32 cellular contexts compared by ENCODE assay signal in genomic region chr13:87172166-87172825, GRCh38.
A peak's percentile ranks its signal among the peaks of the same experiment; 100 is the strongest.
DNase-seq lines count a peak whose midpoint lies in the region; ATAC-seq and TF ChIP-seq lines count a peak whose summit lies in the region.
"Had no signal": no experiment of that assay in that cellular context is flagged by ENCODE, and none has a peak within 500 bp of the region (broad histone marks: within the 10 kb centered on the region; RNA-seq: fewer than 3 reads in every experiment).

No MANE protein-coding gene starts in this region.

- H3K9me3 Mint-ChIP-seq in stimulated activated effector memory CD8-positive, alpha-beta T cell treated with anti-CD3 and anti-CD28 coated beads, Interleukin-12 subunit alpha, Interleukin-12 subunit beta, amount 100 ng/mL, for 72 hours: peaks cover 2% of the 10 kb centered on the region
- peaks cover 3% of the 10 kb centered on the region for H3K9me3 Mint-ChIP-seq in activated CD4-positive, alpha-beta T cell treated with anti-CD3 and anti-CD28 coated beads, Interleukin-2, amount 10 ng/mL, durations not matched to agents 24 days and 14 days

- H3K9me3 ChIP-seq in WERI-Rb-1 (ENCODE audit: severe bottlenecking): no peaks in the 10 kb centered on the region
- H3K9me3 ChIP-seq: breast epithelium, SJSA1 had no signal

- H3K27me3 ChIP-seq in WERI-Rb-1 (ENCODE audit: insufficient read depth, low read depth, severe bottlenecking): no peaks in the 10 kb centered on the region
- H3K27me3 ChIP-seq: breast epithelium, SJSA1 had no signal

- H3K36me3 ChIP-seq in WERI-Rb-1: no peaks in the 10 kb centered on the region
- H3K36me3 ChIP-seq: breast epithelium, left ventricle myocardium inferior, SJSA1 had no signal

- H3K36me3 Mint-ChIP-seq in stimulated activated effector memory CD8-positive, alpha-beta T cell treated with anti-CD3 and anti-CD28 coated beads, Interleukin-12 subunit alpha, Interleukin-12 subunit beta, amount 100 ng/mL, for 72 hours: no peaks in the 10 kb centered on the region
- H3K36me3 Mint-ChIP-seq in activated CD4-positive, alpha-beta T cell treated with anti-CD3 and anti-CD28 coated beads, Interleukin-2, amount 10 ng/mL, durations not matched to agents 24 days and 14 days (ENCODE audit: low read depth): no peaks in the 10 kb centered on the region
- H3K36me3 Mint-ChIP-seq: activated CD4-positive, alpha-beta memory T cell treated with anti-CD3 and anti-CD28 coated beads for 36 hours; activated naive CD4-positive, alpha-beta T cell treated with anti-CD3 and anti-CD28 coated beads, Interleukin-2, amount 10 ng/mL, durations not matched to agents 7 days and 5 days; natural killer cell had no signal

- no peak for ATAC-seq in HG03354 (IDR thresholded peaks at IDR 0.05; ENCODE audit: poor library complexity, severe bottlenecking, unreplicated experiment)
- ATAC-seq in stimulated activated effector memory CD8-positive, alpha-beta T cell treated with anti-CD3 and anti-CD28 coated beads, Interleukin-12 subunit alpha, Interleukin-12 subunit beta, amount 100 ng/mL, for 72 hours: no peak
- ATAC-seq: effector memory CD8-positive, alpha-beta T cell; esophagus mucosa; GM12878; natural killer cell; right cardiac atrium had no signal

- intact Hi-C loops in activated CD4-positive, alpha-beta T cell treated with anti-CD3 and anti-CD28 coated beads, Interleukin-2, amount 10 ng/mL, durations not matched to agents 24 days and 14 days (cut with micrococcal nuclease): no loop called here

- DNase-seq in H4 (ENCODE audit: low spot score) (peak; percentile 21), WERI-Rb-1 (peak; percentile 74), islet precursor cell (peak; percentile 76), retinal pigment epithelial cell (ENCODE audit: low read depth) (peak; percentile 5), NK-92 (lab: John Stamatoyannopoulos, UW; ENCODE audit: unreplicated experiment) (no peak)
- DNase-seq in stimulated activated effector memory CD8-positive, alpha-beta T cell treated with anti-CD3 and anti-CD28 coated beads, Interleukin-12 subunit alpha, Interleukin-12 subunit beta, amount 100 ng/mL, for 72 hours (ENCODE audit: low spot score in 2 of 2): no peak
- no peak for DNase-seq in activated CD4-positive, alpha-beta T cell treated with anti-CD3 and anti-CD28 coated beads, Interleukin-2, amount 10 ng/mL, durations not matched to agents 24 days and 14 days
- DNase-seq: activated CD4-positive, alpha-beta memory T cell treated with anti-CD3 and anti-CD28 coated beads for 36 hours; activated CD4-positive, CD25-positive, alpha-beta regulatory T cell; activated CD8-positive, alpha-beta memory T cell treated with anti-CD3 and anti-CD28 coated beads, Interleukin-2, amount 50 U/mL, for 4 hours; activated naive CD4-positive, alpha-beta T cell treated with anti-CD3 and anti-CD28 coated beads, Interleukin-2, amount 10 ng/mL, durations not matched to agents 7 days and 5 days; amniotic stem cell; C1 segment of cervical spinal cord; Calu3; effector memory CD8-positive, alpha-beta T cell; foreskin melanocyte; GOT3; left ventricle myocardium inferior; natural killer cell; NCI-H1048; NCI-H1694; NCI-H510A; stimulated activated CD4-positive, alpha-beta T cell treated with anti-CD3 and anti-CD28 coated beads, Interleukin-4, amount 100 ng/mL, for 1 hour; T-helper 1 cell had no signal

- H3K27ac Mint-ChIP-seq in stimulated activated effector memory CD8-positive, alpha-beta T cell treated with anti-CD3 and anti-CD28 coated beads, Interleukin-12 subunit alpha, Interleukin-12 subunit beta, amount 100 ng/mL, for 72 hours: no peak overlapping the region
- no peak overlapping the region for H3K27ac Mint-ChIP-seq in activated CD4-positive, alpha-beta T cell treated with anti-CD3 and anti-CD28 coated beads, Interleukin-2, amount 10 ng/mL, durations not matched to agents 24 days and 14 days
- H3K27ac Mint-ChIP-seq: activated CD4-positive, alpha-beta memory T cell treated with anti-CD3 and anti-CD28 coated beads for 36 hours; activated naive CD4-positive, alpha-beta T cell treated with anti-CD3 and anti-CD28 coated beads, Interleukin-2, amount 10 ng/mL, durations not matched to agents 7 days and 5 days; activated T-helper 1 cell treated with anti-CD3 and anti-CD28 coated beads, Interleukin-12 subunit alpha, Interleukin-12 subunit beta, Interleukin-2, Interleukin-4 antibody, amounts not matched to agents 30 ng/mL and 10 ng/mL and 1 ng/mL, durations not matched to agents 14 hours and 24 hours and 36 hours; effector memory CD8-positive, alpha-beta T cell; natural killer cell had no signal

- no peaks in the 10 kb centered on the region for H3K4me1 Mint-ChIP-seq in stimulated activated effector memory CD8-positive, alpha-beta T cell treated with anti-CD3 and anti-CD28 coated beads, Interleukin-12 subunit alpha, Interleukin-12 subunit beta, amount 100 ng/mL, for 72 hours
- no peaks in the 10 kb centered on the region for H3K4me1 Mint-ChIP-seq in activated CD4-positive, alpha-beta T cell treated with anti-CD3 and anti-CD28 coated beads, Interleukin-2, amount 10 ng/mL, durations not matched to agents 24 days and 14 days
- H3K4me1 Mint-ChIP-seq: activated naive CD4-positive, alpha-beta T cell treated with anti-CD3 and anti-CD28 coated beads, Interleukin-2, amount 10 ng/mL, durations not matched to agents 7 days and 5 days; natural killer cell had no signal

- H3K4me3 Mint-ChIP-seq in stimulated activated effector memory CD8-positive, alpha-beta T cell treated with anti-CD3 and anti-CD28 coated beads, Interleukin-12 subunit alpha, Interleukin-12 subunit beta, amount 100 ng/mL, for 72 hours: no peak overlapping the region
- H3K4me3 Mint-ChIP-seq in activated CD4-positive, alpha-beta T cell treated with anti-CD3 and anti-CD28 coated beads, Interleukin-2, amount 10 ng/mL, durations not matched to agents 24 days and 14 days: no peak overlapping the region
- H3K4me3 Mint-ChIP-seq: activated CD4-positive, alpha-beta memory T cell treated with anti-CD3 and anti-CD28 coated beads for 36 hours; activated naive CD4-positive, alpha-beta T cell treated with anti-CD3 and anti-CD28 coated beads, Interleukin-2, amount 10 ng/mL, durations not matched to agents 7 days and 5 days; activated T-helper 1 cell treated with anti-CD3 and anti-CD28 coated beads, Interleukin-12 subunit alpha, Interleukin-12 subunit beta, Interleukin-2, Interleukin-4 antibody, amounts not matched to agents 30 ng/mL and 10 ng/mL and 1 ng/mL, durations not matched to agents 14 hours and 24 hours and 36 hours; effector memory CD8-positive, alpha-beta T cell; natural killer cell had no signal

- TF ChIP-seq CTCF in WERI-Rb-1 (IDR thresholded peaks at IDR 0.05; ENCODE audit: low read depth, low read length) (no peak), retinal pigment epithelial cell (conservative IDR thresholded peaks at IDR 0.05; ENCODE audit: low read depth, low read length) (no peak)

- no peak overlapping the region for H3K27ac ChIP-seq in WERI-Rb-1
- H3K27ac ChIP-seq: breast epithelium, coronary artery, left ventricle myocardium inferior, SJSA1 had no signal

- H3K27me3 Mint-ChIP-seq in activated CD4-positive, alpha-beta T cell treated with anti-CD3 and anti-CD28 coated beads, Interleukin-2, amount 10 ng/mL, durations not matched to agents 24 days and 14 days: no peaks in the 10 kb centered on the region
- H3K27me3 Mint-ChIP-seq: activated CD4-positive, alpha-beta memory T cell treated with anti-CD3 and anti-CD28 coated beads for 36 hours; activated naive CD4-positive, alpha-beta T cell treated with anti-CD3 and anti-CD28 coated beads, Interleukin-2, amount 10 ng/mL, durations not matched to agents 7 days and 5 days; effector memory CD8-positive, alpha-beta T cell had no signal

- H3K4me3 ChIP-seq in WERI-Rb-1 (ENCODE audit: low read depth, low read length): no peak overlapping the region
- no peak overlapping the region for H3K4me3 ChIP-seq in retinal pigment epithelial cell (ENCODE audit: low read length)
- H3K4me3 ChIP-seq: breast epithelium, coronary artery, GM12878, left ventricle myocardium inferior, SJSA1 had no signal

Comparison
In these comparisons a context has a peak if more than half of its experiments do, and no peak if none do; other contexts are left out.
1. DNase-seq: peak in H4 (single experiment), WERI-Rb-1 (single experiment), islet precursor cell (single experiment) and retinal pigment epithelial cell (single experiment); none in stimulated activated effector memory CD8-positive, alpha-beta T cell treated with anti-CD3 and anti-CD28 coated beads, Interleukin-12 subunit alpha, Interleukin-12 subunit beta, amount 100 ng/mL, for 72 hours (0 of 2), activated CD4-positive, alpha-beta T cell treated with anti-CD3 and anti-CD28 coated beads, Interleukin-2, amount 10 ng/mL, durations not matched to agents 24 days and 14 days (single experiment) and NK-92 (single experiment).